1 cellular context compared by ENCODE assay signal in genomic region chr2:122236152-122236892, GRCh38.
TF ChIP-seq lines count a peak whose summit lies in the region.

No MANE protein-coding gene starts in this region.

TF ChIP-seq in GM23338, 12 proteins besides CTCF, POLR2A, EP300 and RAD21 (continued from another document):
- TF ChIP-seq ZNF462 (CRISPR knock-in tag; IDR thresholded peaks at IDR 0.05) = no peak
- TF ChIP-seq JUNB (IDR thresholded peaks at IDR 0.05; ENCODE audit: unreplicated experiment) = no peak
- no peak for TF ChIP-seq ZNF114 (CRISPR knock-in tag; IDR thresholded peaks at IDR 0.05)
- TF ChIP-seq POLR2AphosphoS5 (IDR thresholded peaks at IDR 0.05; ENCODE audit: low read depth) = no peak
- no peak for TF ChIP-seq EZH2phosphoT487 (IDR thresholded peaks at IDR 0.05; ENCODE audit: unreplicated experiment)
- no peak for TF ChIP-seq STAT1 (IDR thresholded peaks at IDR 0.05; ENCODE audit: unreplicated experiment)
